Comparison of ENCODE assay signal across 2 cellular contexts in the genomic region with DNA sequence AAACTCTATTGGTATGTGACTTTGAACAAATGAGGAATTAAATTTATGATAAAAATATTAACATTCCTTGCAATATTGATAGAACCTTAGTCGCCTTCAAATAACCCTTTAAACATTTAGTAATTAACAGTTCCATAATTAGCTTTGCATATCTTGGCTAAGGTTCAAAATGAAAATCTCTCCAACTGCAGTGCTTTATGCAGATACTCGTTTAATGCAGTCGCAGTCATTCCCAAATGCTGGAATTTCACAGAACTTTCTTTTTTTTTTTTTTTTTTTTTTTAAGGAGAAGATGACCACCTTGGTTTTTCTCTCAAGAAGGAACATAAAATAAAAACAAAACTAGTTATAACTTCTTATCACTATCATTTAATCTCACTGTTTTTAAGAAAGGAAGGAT.
TF ChIP-seq lines count a peak whose summit lies in the region.

No MANE protein-coding gene starts in this region.

TF ChIP-seq in A549, 52 proteins besides CTCF, POLR2A, EP300 and RAD21 (continued from another document):
- TF ChIP-seq, protein P1, sequence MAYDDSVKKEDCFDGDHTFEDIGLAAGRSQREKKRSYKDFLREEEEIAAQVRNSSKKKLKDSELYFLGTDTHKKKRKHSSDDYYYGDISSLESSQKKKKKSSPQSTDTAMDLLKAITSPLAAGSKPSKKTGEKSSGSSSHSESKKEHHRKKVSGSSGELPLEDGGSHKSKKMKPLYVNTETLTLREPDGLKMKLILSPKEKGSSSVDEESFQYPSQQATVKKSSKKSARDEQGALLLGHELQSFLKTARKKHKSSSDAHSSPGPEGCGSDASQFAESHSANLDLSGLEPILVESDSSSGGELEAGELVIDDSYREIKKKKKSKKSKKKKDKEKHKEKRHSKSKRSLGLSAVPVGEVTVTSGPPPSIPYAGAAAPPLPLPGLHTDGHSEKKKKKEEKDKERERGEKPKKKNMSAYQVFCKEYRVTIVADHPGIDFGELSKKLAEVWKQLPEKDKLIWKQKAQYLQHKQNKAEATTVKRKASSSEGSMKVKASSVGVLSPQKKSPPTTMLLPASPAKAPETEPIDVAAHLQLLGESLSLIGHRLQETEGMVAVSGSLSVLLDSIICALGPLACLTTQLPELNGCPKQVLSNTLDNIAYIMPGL (CRISPR knock-in tag; IDR thresholded peaks at IDR 0.05; ENCODE audit: borderline replicate concordance): no peak
- TF ChIP-seq KDM1A (IDR thresholded peaks at IDR 0.05; ENCODE audit: low read depth): no peak
- no peak for TF ChIP-seq KDM5A (IDR thresholded peaks at IDR 0.05)
- no peak for TF ChIP-seq SMC3 (IDR thresholded peaks at IDR 0.05)
- TF ChIP-seq, protein P2, sequence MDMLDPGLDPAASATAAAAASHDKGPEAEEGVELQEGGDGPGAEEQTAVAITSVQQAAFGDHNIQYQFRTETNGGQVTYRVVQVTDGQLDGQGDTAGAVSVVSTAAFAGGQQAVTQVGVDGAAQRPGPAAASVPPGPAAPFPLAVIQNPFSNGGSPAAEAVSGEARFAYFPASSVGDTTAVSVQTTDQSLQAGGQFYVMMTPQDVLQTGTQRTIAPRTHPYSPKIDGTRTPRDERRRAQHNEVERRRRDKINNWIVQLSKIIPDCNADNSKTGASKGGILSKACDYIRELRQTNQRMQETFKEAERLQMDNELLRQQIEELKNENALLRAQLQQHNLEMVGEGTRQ (IDR thresholded peaks at IDR 0.05): no peak
- TF ChIP-seq EHF (CRISPR knock-in tag; IDR thresholded peaks at IDR 0.05): no peak
- TF ChIP-seq ZFP36 (IDR thresholded peaks at IDR 0.05; ENCODE audit: borderline replicate concordance, partially characterized antibody): no peak
- TF ChIP-seq, protein P3, sequence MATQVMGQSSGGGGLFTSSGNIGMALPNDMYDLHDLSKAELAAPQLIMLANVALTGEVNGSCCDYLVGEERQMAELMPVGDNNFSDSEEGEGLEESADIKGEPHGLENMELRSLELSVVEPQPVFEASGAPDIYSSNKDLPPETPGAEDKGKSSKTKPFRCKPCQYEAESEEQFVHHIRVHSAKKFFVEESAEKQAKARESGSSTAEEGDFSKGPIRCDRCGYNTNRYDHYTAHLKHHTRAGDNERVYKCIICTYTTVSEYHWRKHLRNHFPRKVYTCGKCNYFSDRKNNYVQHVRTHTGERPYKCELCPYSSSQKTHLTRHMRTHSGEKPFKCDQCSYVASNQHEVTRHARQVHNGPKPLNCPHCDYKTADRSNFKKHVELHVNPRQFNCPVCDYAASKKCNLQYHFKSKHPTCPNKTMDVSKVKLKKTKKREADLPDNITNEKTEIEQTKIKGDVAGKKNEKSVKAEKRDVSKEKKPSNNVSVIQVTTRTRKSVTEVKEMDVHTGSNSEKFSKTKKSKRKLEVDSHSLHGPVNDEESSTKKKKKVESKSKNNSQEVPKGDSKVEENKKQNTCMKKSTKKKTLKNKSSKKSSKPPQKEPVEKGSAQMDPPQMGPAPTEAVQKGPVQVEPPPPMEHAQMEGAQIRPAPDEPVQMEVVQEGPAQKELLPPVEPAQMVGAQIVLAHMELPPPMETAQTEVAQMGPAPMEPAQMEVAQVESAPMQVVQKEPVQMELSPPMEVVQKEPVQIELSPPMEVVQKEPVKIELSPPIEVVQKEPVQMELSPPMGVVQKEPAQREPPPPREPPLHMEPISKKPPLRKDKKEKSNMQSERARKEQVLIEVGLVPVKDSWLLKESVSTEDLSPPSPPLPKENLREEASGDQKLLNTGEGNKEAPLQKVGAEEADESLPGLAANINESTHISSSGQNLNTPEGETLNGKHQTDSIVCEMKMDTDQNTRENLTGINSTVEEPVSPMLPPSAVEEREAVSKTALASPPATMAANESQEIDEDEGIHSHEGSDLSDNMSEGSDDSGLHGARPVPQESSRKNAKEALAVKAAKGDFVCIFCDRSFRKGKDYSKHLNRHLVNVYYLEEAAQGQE (IDR thresholded peaks at IDR 0.05): no peak
- no peak for TF ChIP-seq MAZ (IDR thresholded peaks at IDR 0.05; ENCODE audit: borderline replicate concordance, low read depth, low read length)
- no peak for TF ChIP-seq RFX5 (IDR thresholded peaks at IDR 0.05)
- no peak for TF ChIP-seq RARB (CRISPR knock-in tag; IDR thresholded peaks at IDR 0.05)
- no peak for TF ChIP-seq TFCP2L1 (CRISPR knock-in tag; IDR thresholded peaks at IDR 0.05)

TF ChIP-seq in HEK293, 187 proteins besides CTCF, POLR2A, EP300 and RAD21 (continued from another document):
- TF ChIP-seq, protein P4, sequence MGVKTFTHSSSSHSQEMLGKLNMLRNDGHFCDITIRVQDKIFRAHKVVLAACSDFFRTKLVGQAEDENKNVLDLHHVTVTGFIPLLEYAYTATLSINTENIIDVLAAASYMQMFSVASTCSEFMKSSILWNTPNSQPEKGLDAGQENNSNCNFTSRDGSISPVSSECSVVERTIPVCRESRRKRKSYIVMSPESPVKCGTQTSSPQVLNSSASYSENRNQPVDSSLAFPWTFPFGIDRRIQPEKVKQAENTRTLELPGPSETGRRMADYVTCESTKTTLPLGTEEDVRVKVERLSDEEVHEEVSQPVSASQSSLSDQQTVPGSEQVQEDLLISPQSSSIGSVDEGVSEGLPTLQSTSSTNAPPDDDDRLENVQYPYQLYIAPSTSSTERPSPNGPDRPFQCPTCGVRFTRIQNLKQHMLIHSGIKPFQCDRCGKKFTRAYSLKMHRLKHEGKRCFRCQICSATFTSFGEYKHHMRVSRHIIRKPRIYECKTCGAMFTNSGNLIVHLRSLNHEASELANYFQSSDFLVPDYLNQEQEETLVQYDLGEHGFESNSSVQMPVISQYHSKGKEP (tag by site-specific recombination; IDR thresholded peaks at IDR 0.05): peak; percentile 45; the same call in 1 of the 2 replicates
